ENCODE assay signal across 15 cellular contexts in genomic region chr1:119081705-119082104, GRCh38.
"Had no signal": no experiment of that assay in that cellular context is flagged by ENCODE, and none has a peak within 500 bp of the region (broad histone marks: within the 10 kb centered on the region; RNA-seq: fewer than 3 reads in every experiment).

No MANE protein-coding gene starts in this region.

- DNase-seq: activated CD4-positive, alpha-beta T cell treated with anti-CD3 and anti-CD28 coated beads, Interleukin-2, amount 10 ng/mL, durations not matched to agents 24 days and 14 days; activated CD4-positive, CD25-positive, alpha-beta regulatory T cell; activated CD8-positive, alpha-beta T cell treated with anti-CD3 and anti-CD28 coated beads for 36 hours; activated naive CD4-positive, alpha-beta T cell treated with anti-CD3 and anti-CD28 coated beads, Interleukin-2, amount 10 ng/mL, durations not matched to agents 7 days and 5 days; activated T-cell treated with anti-CD3 and anti-CD28 coated beads, Interleukin-2, amount 50 U/mL, for 1 hour; heart right ventricle; left lung; occipital lobe; stimulated activated CD4-positive, alpha-beta T cell treated with anti-CD3 and anti-CD28 coated beads, Interleukin-2, amount 100 ng/mL, for 24 hours; stimulated activated naive CD8-positive, alpha-beta T cell treated with anti-CD3 and anti-CD28 coated beads, Interleukin-15, amount 100 ng/mL, for 72 hours; T1000; testis; upper lobe of right lung had no signal

- H3K27me3 ChIP-seq: gastroesophageal sphincter, heart right ventricle, left lung, testis, upper lobe of right lung had no signal

- H3K27ac ChIP-seq: gastroesophageal sphincter, testis, upper lobe of right lung had no signal

- H3K4me3 ChIP-seq: coronary artery, gastroesophageal sphincter, heart right ventricle, left lung, testis, upper lobe of right lung had no signal

- H3K9me3 ChIP-seq: gastroesophageal sphincter, testis, upper lobe of right lung had no signal

- H3K4me1 ChIP-seq: testis, upper lobe of right lung had no signal

- ATAC-seq: activated CD8-positive, alpha-beta T cell treated with anti-CD3 and anti-CD28 coated beads for 36 hours; gastroesophageal sphincter; heart right ventricle; left lung; stimulated activated naive CD8-positive, alpha-beta T cell treated with anti-CD3 and anti-CD28 coated beads, Interleukin-15, amount 100 ng/mL, for 72 hours; upper lobe of right lung had no signal

- H3K36me3 ChIP-seq: gastroesophageal sphincter, heart right ventricle, left lung, upper lobe of right lung had no signal
